In genomic region chr4:158729716-158730559, GRCh38 we compare ENCODE assay signal across 8 cellular contexts. TPM values are rescaled to one million over a fixed set of nuclear protein-coding genes. Genes with fewer than 3 reads are reported as not detected.
A peak's percentile ranks its signal among the peaks of the same experiment; 100 is the strongest.
DNase-seq lines count a peak whose midpoint lies in the region; ATAC-seq and TF ChIP-seq lines count a peak whose summit lies in the region.

No MANE protein-coding gene starts in this region.

- H3K36me3 Mint-ChIP-seq in CD4-positive, CD25-positive, alpha-beta regulatory T cell: no peaks in the 10 kb centered on the region
- H3K36me3 Mint-ChIP-seq in naive thymus-derived CD8-positive, alpha-beta T cell: no peaks in the 10 kb centered on the region

- peaks cover 28% of the 10 kb centered on the region for H3K27me3 ChIP-seq in CD4-positive, CD25-positive, alpha-beta regulatory T cell (ENCODE audit: control insufficient read depth, insufficient read depth, low read length)
- H3K27me3 ChIP-seq in upper lobe of left lung: no peaks in the 10 kb centered on the region

- H3K27me3 Mint-ChIP-seq in CD4-positive, CD25-positive, alpha-beta regulatory T cell: peaks cover 41% of the 10 kb centered on the region
- H3K27me3 Mint-ChIP-seq in naive thymus-derived CD8-positive, alpha-beta T cell: peaks cover 17 to 39% (median 30%) of the 10 kb centered on the region in 5 donors

- H3K9me3 Mint-ChIP-seq in CD4-positive, CD25-positive, alpha-beta regulatory T cell: peaks cover 0 to 1% (median 0%) of the 10 kb centered on the region in 7 donors
- H3K9me3 Mint-ChIP-seq in naive thymus-derived CD8-positive, alpha-beta T cell: no peaks in the 10 kb centered on the region

- H3K9me3 ChIP-seq in CD4-positive, CD25-positive, alpha-beta regulatory T cell (ENCODE audit: control insufficient read depth in 2 of 2, low read length in 2 of 2): no peaks in the 10 kb centered on the region
- no peaks in the 10 kb centered on the region for H3K9me3 ChIP-seq in upper lobe of left lung

- no peak overlapping the region for H3K4me3 ChIP-seq in CD4-positive, CD25-positive, alpha-beta regulatory T cell (ENCODE audit: low read depth, low read length)
- no peak overlapping the region for H3K4me3 ChIP-seq in upper lobe of left lung

- DNase-seq in CD4-positive, CD25-positive, alpha-beta regulatory T cell: peak; percentile 11 to 76 (median 41)
- DNase-seq in NCI-H69 (lab: John Stamatoyannopoulos, UW) (peak; percentile 66), upper lobe of left lung (peak in 1 of 2 donors; percentile 69)
- DNase-seq in activated CD8-positive, alpha-beta memory T cell treated with anti-CD3 and anti-CD28 coated beads, Interleukin-2, amount 50 U/mL, for 4 hours: peak; percentile 46
- peak in 9 of 10 donors; percentile 23 to 73 (median 50) for DNase-seq in naive thymus-derived CD8-positive, alpha-beta T cell

- no peak overlapping the region for H3K27ac ChIP-seq in CD4-positive, CD25-positive, alpha-beta regulatory T cell (ENCODE audit: insufficient read depth, low read length, poor library complexity, severe bottlenecking)
- H3K27ac ChIP-seq in upper lobe of left lung: no peak overlapping the region

- no peak overlapping the region for H3K4me3 Mint-ChIP-seq in CD4-positive, CD25-positive, alpha-beta regulatory T cell
- H3K4me3 Mint-ChIP-seq in naive thymus-derived CD8-positive, alpha-beta T cell: no peak overlapping the region

- H3K4me1 ChIP-seq in CD4-positive, CD25-positive, alpha-beta regulatory T cell (ENCODE audit: control insufficient read depth, insufficient read depth, low read length, poor library complexity, severe bottlenecking): no peaks in the 10 kb centered on the region
- peaks cover 0 to 4% (median 0%) of the 10 kb centered on the region in 4 donors for H3K4me1 ChIP-seq in upper lobe of left lung

- TF ChIP-seq EP300 in upper lobe of left lung (IDR thresholded peaks at IDR 0.05): no peak

- TF ChIP-seq POLR2A in upper lobe of left lung (IDR thresholded peaks at IDR 0.05): no peak

- TF ChIP-seq CTCF in upper lobe of left lung (IDR thresholded peaks at IDR 0.05): peak; percentile 66 to 84 (median 78)

- POLR2A ChIA-PET in naive thymus-derived CD8-positive, alpha-beta T cell (lab: Charles Lee): no interaction called here

- ATAC-seq in CD4-positive, CD25-positive, alpha-beta regulatory T cell (ENCODE audit: low read depth in 2 of 2): peak; percentile 62 to 86
- peak; percentile 79 for ATAC-seq in GM19025 (IDR thresholded peaks at IDR 0.05; ENCODE audit: low read depth, unreplicated experiment)
- ATAC-seq in HG03342 (IDR thresholded peaks at IDR 0.05; ENCODE audit: unreplicated experiment): peak; percentile 85
- ATAC-seq in esophagus mucosa: peak; percentile 81
- ATAC-seq in naive thymus-derived CD8-positive, alpha-beta T cell: peak; percentile 88 to 89
- peak; percentile 79 to 93 for ATAC-seq in upper lobe of left lung (ENCODE audit: low FRiP score in 2 of 2)

- no peaks in the 10 kb centered on the region for H3K36me3 ChIP-seq in CD4-positive, CD25-positive, alpha-beta regulatory T cell (ENCODE audit: control insufficient read depth, insufficient read depth, low read length)
- H3K36me3 ChIP-seq in upper lobe of left lung: no peaks in the 10 kb centered on the region

- 18 to 21% methylated on average over 5 of the region's 5 CpGs for WGBS in upper lobe of left lung, 2 donors

- H3K4me1 Mint-ChIP-seq in CD4-positive, CD25-positive, alpha-beta regulatory T cell: peaks cover 0 to 4% (median 0%) of the 10 kb centered on the region in 4 donors
- peaks cover 0 to 6% (median 2%) of the 10 kb centered on the region in 4 donors for H3K4me1 Mint-ChIP-seq in naive thymus-derived CD8-positive, alpha-beta T cell

- H3K27ac Mint-ChIP-seq in CD4-positive, CD25-positive, alpha-beta regulatory T cell: no peak overlapping the region
- H3K27ac Mint-ChIP-seq in naive thymus-derived CD8-positive, alpha-beta T cell: peak overlapping the region in 1 of 10 donors; percentile 27

RNA-seq across cellular contexts. Expression of gene PPID, which starts 6.7 kb away (rescaled TPM):
- 18.3 TPM for total RNA-seq in CD4-positive, CD25-positive, alpha-beta regulatory T cell
- 10 to 100 TPM; 44.6 to 50.4 (median 47.1) TPM for polyA plus RNA-seq in CD4-positive, CD25-positive, alpha-beta regulatory T cell
- 12.0 TPM for total RNA-seq in esophagus mucosa
- 10 to 100 TPM; 24.9 to 29.0 TPM for total RNA-seq in naive thymus-derived CD8-positive, alpha-beta T cell
- polyA plus RNA-seq in naive thymus-derived CD8-positive, alpha-beta T cell: 10 to 100 TPM; 46.5 to 54.2 (median 49.0) TPM
- 10 to 100 TPM in 5 of 6 donors, 1 to 10 TPM in 1; 5.0 to 33.5 (median 16.6) TPM for total RNA-seq in upper lobe of left lung

RNA-seq across cellular contexts. Expression of gene FNIP2, which starts 38.9 kb away (rescaled TPM):
- 8.9 TPM for total RNA-seq in CD4-positive, CD25-positive, alpha-beta regulatory T cell
- 1 to 10 TPM; 1.5 to 3.9 (median 2.1) TPM for polyA plus RNA-seq in CD4-positive, CD25-positive, alpha-beta regulatory T cell
- 10.2 TPM for total RNA-seq in esophagus mucosa
- 10 to 100 TPM in 1 of 2 experiments, 1 to 10 TPM in 1; 9.3 to 10.1 TPM for total RNA-seq in naive thymus-derived CD8-positive, alpha-beta T cell
- 1 to 10 TPM; 2.5 to 6.7 (median 4.6) TPM for polyA plus RNA-seq in naive thymus-derived CD8-positive, alpha-beta T cell
- total RNA-seq in upper lobe of left lung: 100 to 1,000 TPM in 1 of 6 donors, 10 to 100 TPM in 5; 70.4 to 103 (median 83.2) TPM

RNA-seq across cellular contexts. Expression of gene ETFDH, which starts 57.8 kb away (rescaled TPM):
- 15.9 TPM for total RNA-seq in CD4-positive, CD25-positive, alpha-beta regulatory T cell
- polyA plus RNA-seq in CD4-positive, CD25-positive, alpha-beta regulatory T cell: 10 to 100 TPM in 1 of 4 donors, 1 to 10 TPM in 3; 8.1 to 10.2 (median 9.2) TPM
- 30.4 TPM for total RNA-seq in esophagus mucosa
- total RNA-seq in naive thymus-derived CD8-positive, alpha-beta T cell: 10 to 100 TPM; 23.0 to 26.8 TPM
- polyA plus RNA-seq in naive thymus-derived CD8-positive, alpha-beta T cell: 1 to 10 TPM; 5.7 to 8.5 (median 6.4) TPM
- total RNA-seq in upper lobe of left lung: 10 to 100 TPM; 12.2 to 44.2 (median 22.3) TPM

RNA-seq across cellular contexts. Expression of gene C4orf46, which starts 58.3 kb away (rescaled TPM):
- 6.9 TPM for total RNA-seq in CD4-positive, CD25-positive, alpha-beta regulatory T cell
- 1 to 10 TPM; 4.9 to 7.6 (median 5.1) TPM for polyA plus RNA-seq in CD4-positive, CD25-positive, alpha-beta regulatory T cell
- total RNA-seq in esophagus mucosa: 2.1 TPM
- total RNA-seq in naive thymus-derived CD8-positive, alpha-beta T cell: 1 to 10 TPM; 3.3 to 4.3 TPM
- 1 to 10 TPM; 2.9 to 4.0 (median 3.0) TPM for polyA plus RNA-seq in naive thymus-derived CD8-positive, alpha-beta T cell
- 1 to 10 TPM in 5 of 6 donors, not detected in 1; 1.8 to 3.2 (median 3.0) TPM for total RNA-seq in upper lobe of left lung
